In genomic region chr1:155091071-155092051, GRCh38 we compare ENCODE assay signal across 1 cellular context.
TF ChIP-seq lines count a peak whose summit lies in the region.

No MANE protein-coding gene starts in this region.

TF ChIP-seq in K562, 482 proteins besides CTCF, POLR2A, EP300 and RAD21 (continued from another document and continues in another):
- TF ChIP-seq ZMIZ1 (IDR thresholded peaks at IDR 0.05; ENCODE audit: low read depth in 2 of 2, low read length in 2 of 2) (0 out of 4 replicates have a peak, but pooled peaks of 1 of the 2 experiments have one; percentile 42), IRF9 (tag; IDR thresholded peaks at IDR 0.05) (no peak), GABPB2 (CRISPR knock-in tag; conservative IDR thresholded peaks at IDR 0.05) (no peak), YBX1 (IDR thresholded peaks at IDR 0.05) (no peak), ETV6 (IDR thresholded peaks at IDR 0.05; ENCODE audit: borderline replicate concordance in 1 of 2, low read depth in 2 of 2, low read length in 1 of 2) (no peak), ETV6 (CRISPR knock-in tag; IDR thresholded peaks at IDR 0.05; ENCODE audit: borderline replicate concordance) (no peak), HDAC2 (IDR thresholded peaks at IDR 0.05) (0 out of 2 replicates have a peak, but pooled peaks have one; percentile 15), XRCC5 (IDR thresholded peaks at IDR 0.05; ENCODE audit: low read depth, low read length) (peak; percentile 91), UBTF (IDR thresholded peaks at IDR 0.05; ENCODE audit: borderline replicate concordance in 1 of 2, low read depth in 2 of 2, low read length in 2 of 2) (no peak), GABPB1 (CRISPR knock-in tag; IDR thresholded peaks at IDR 0.05) (0 out of 2 replicates have a peak, but pooled peaks have one; percentile 59), ZBTB17 (CRISPR knock-in tag; IDR thresholded peaks at IDR 0.05) (no peak), ILK (tag; IDR thresholded peaks at IDR 0.05; ENCODE audit: borderline replicate concordance, low read depth) (no peak), PBX2 (CRISPR knock-in tag; IDR thresholded peaks at IDR 0.05; ENCODE audit: low read depth) (no peak), PBX2 (tag; conservative IDR thresholded peaks at IDR 0.05; ENCODE audit: low read depth) (no peak), ZNF644 (tag; IDR thresholded peaks at IDR 0.05; ENCODE audit: low read depth) (no peak), SRSF9 (IDR thresholded peaks at IDR 0.05; ENCODE audit: borderline replicate concordance, low read depth, low read length) (no peak), MED1 (CRISPR knock-in tag; IDR thresholded peaks at IDR 0.05; ENCODE audit: borderline replicate concordance) (no peak), NR2C2 (CRISPR knock-in tag; IDR thresholded peaks at IDR 0.05) (no peak), NR2C2 (tag; IDR thresholded peaks at IDR 0.05) (peak; percentile 26; the same call in 1 of the 2 replicates), GTF2F1 (IDR thresholded peaks at IDR 0.05; ENCODE audit: low read depth, low read length) (no peak), ZNF445 (CRISPR knock-in tag; IDR thresholded peaks at IDR 0.05; ENCODE audit: low read depth) (no peak), MAFK (IDR thresholded peaks at IDR 0.05; ENCODE audit: low read length) (0 out of 2 replicates have a peak, but pooled peaks have one; percentile 18), PATZ1 (CRISPR knock-in tag; IDR thresholded peaks at IDR 0.05; ENCODE audit: borderline replicate concordance) (no peak), TBP (optimal IDR thresholded peaks at IDR 0.05; ENCODE audit: low read depth, low read length) (peak; percentile 28), XRCC3 (IDR thresholded peaks at IDR 0.05) (no peak), PURB (CRISPR knock-in tag; IDR thresholded peaks at IDR 0.05; ENCODE audit: low read depth) (no peak), BCOR (IDR thresholded peaks at IDR 0.05) (no peak), CHAMP1 (IDR thresholded peaks at IDR 0.05) (no peak), TAF9B (IDR thresholded peaks at IDR 0.05; ENCODE audit: partially characterized antibody) (no peak), ARNT (IDR thresholded peaks at IDR 0.05) (no peak), NR2F6 (CRISPR knock-in tag; IDR thresholded peaks at IDR 0.05) (no peak), MAFG (tag; conservative IDR thresholded peaks at IDR 0.05) (no peak), FOXJ3 (CRISPR knock-in tag; IDR thresholded peaks at IDR 0.05) (no peak), HLTF (IDR thresholded peaks at IDR 0.05) (no peak), DDX20 (tag; IDR thresholded peaks at IDR 0.05; ENCODE audit: low read depth) (no peak), MLLT1 (IDR thresholded peaks at IDR 0.05) (no peak), ZKSCAN1 (IDR thresholded peaks at IDR 0.05; ENCODE audit: low read depth, low read length) (peak; percentile 40; the same call in 1 of the 2 replicates), RNF219 (CRISPR knock-in tag; IDR thresholded peaks at IDR 0.05) (no peak), ZSCAN29 (IDR thresholded peaks at IDR 0.05) (no peak), FOXK2 (conservative IDR thresholded peaks at IDR 0.05 in 1 of 2, IDR thresholded peaks at IDR 0.05 in 1 of 2; ENCODE audit: low read depth in 2 of 2) (peak; percentile 46 to 89; a peak in 2 of 4 replicates), CTCFL (IDR thresholded peaks at IDR 0.05; ENCODE audit: borderline replicate concordance, insufficient read depth, low read depth, low read length, poor library complexity, severe bottlenecking) (peak; percentile 38), ZFP36 (IDR thresholded peaks at IDR 0.05; ENCODE audit: low read depth, low read length, partially characterized antibody) (no peak), ZNF253 (CRISPR knock-in tag; conservative IDR thresholded peaks at IDR 0.05) (no peak), SMARCA4 (IDR thresholded peaks at IDR 0.05) (no peak), ZNF3 (CRISPR knock-in tag; IDR thresholded peaks at IDR 0.05) (no peak)
